ENCODE assay signal across 16 cellular contexts in genomic region chr2:23544589-23545295, GRCh38.
DNase-seq lines count a peak whose midpoint lies in the region; ATAC-seq, FAIRE-seq and TF ChIP-seq lines count a peak whose summit lies in the region.
"Had no signal": no experiment of that assay in that cellular context is flagged by ENCODE, and none has a peak within 500 bp of the region (broad histone marks: within the 10 kb centered on the region; RNA-seq: fewer than 3 reads in every experiment).

No MANE protein-coding gene starts in this region.

- H2BK15ac ChIP-seq in H1 (ENCODE audit: low read length) = no peak overlapping the region

- H3K79me2 ChIP-seq in H1 (ENCODE audit: control insufficient read depth in 1 of 2, insufficient read depth in 2 of 2, low read length in 2 of 2) = no peaks in the 10 kb centered on the region

- no TSS peak for BruUV-seq in A673 (replicated peaks; lab: Mats Ljungman, UMichigan)

- no peak overlapping the region for H2BK12ac ChIP-seq in H1 (ENCODE audit: low read depth, low read length)

- TF ChIP-seq CTCF in A673 (conservative IDR thresholded peaks at IDR 0.05; ENCODE audit: low read depth, low read length) = no peak
- no peak for TF ChIP-seq CTCF in H1 (IDR thresholded peaks at IDR 0.05; ENCODE audit: control extremely low read depth in 1 of 3, insufficient read depth in 1 of 3, low read depth in 1 of 3, low read length in 3 of 3)
- TF ChIP-seq CTCF in neural crest cell (conservative IDR thresholded peaks at IDR 0.05) = no peak
- TF ChIP-seq CTCF in right lobe of liver (IDR thresholded peaks at IDR 0.05) = no peak

- H3K36me3 Mint-ChIP-seq in neural crest cell (ENCODE audit: low read depth) = no peaks in the 10 kb centered on the region
- H3K36me3 Mint-ChIP-seq: CD4-positive, alpha-beta memory T cell had no signal

- H2BK120ac ChIP-seq in H1 (replicated peaks; ENCODE audit: low read depth, low read length) = no peak overlapping the region

- H3K4me3 ChIP-seq in A673 (ENCODE audit: low read depth, low read length, poor library complexity, severe bottlenecking) (no peak overlapping the region), H1 (ENCODE audit: extremely low read depth in 1 of 4, insufficient read depth in 2 of 4, low read depth in 3 of 4, low read length in 4 of 4) (no peak overlapping the region), right lobe of liver (no peak overlapping the region)
- H3K4me3 ChIP-seq in BLaER1 treated with 17β-estradiol and CSF1 and Interleukin-3, amounts not matched to agents 10 nM and 100 nM = no peak overlapping the region
- H3K4me3 ChIP-seq: GM23248, K562, PC-9 had no signal

- peak overlapping the region; percentile 70 for H3K27ac Mint-ChIP-seq in neural crest cell (ENCODE audit: unreplicated experiment)
- H3K27ac Mint-ChIP-seq: CD4-positive, alpha-beta memory T cell had no signal

- TF ChIP-seq POLR2A in H1 (IDR thresholded peaks at IDR 0.05; ENCODE audit: control extremely low read depth in 1 of 2, low read depth in 2 of 2, low read length in 2 of 2) (no peak), right lobe of liver (IDR thresholded peaks at IDR 0.05) (no peak)

- H4K91ac ChIP-seq in H1 (replicated peaks; ENCODE audit: insufficient read length, low read length) = no peak overlapping the region

- H3K4ac ChIP-seq in H1 (replicated peaks; ENCODE audit: insufficient read length, low read depth, low read length) = no peak overlapping the region

- H3K9me3 ChIP-seq in A673 (ENCODE audit: low read depth, low read length, poor library complexity, severe bottlenecking) (no peaks in the 10 kb centered on the region), H1 (ENCODE audit: insufficient read depth in 2 of 2, low read depth in 1 of 2, low read length in 1 of 2) (no peaks in the 10 kb centered on the region), right lobe of liver (no peaks in the 10 kb centered on the region)
- no peaks in the 10 kb centered on the region for H3K9me3 ChIP-seq in BLaER1 treated with 17β-estradiol and CSF1 and Interleukin-3, amounts not matched to agents 10 nM and 100 nM (replicated peaks in 1 of 11)

- H3K79me1 ChIP-seq in H1 (ENCODE audit: low read depth, low read length) = no peaks in the 10 kb centered on the region

- no peak overlapping the region for H2BK5ac ChIP-seq in H1 (ENCODE audit: low read depth, low read length)

- no peaks in the 10 kb centered on the region; the same call in 1 of the 2 replicates for H3K23me2 ChIP-seq in H1 (ENCODE audit: low read depth, low read length)

- no peaks in the 10 kb centered on the region for H3K9me3 Mint-ChIP-seq in neural crest cell
- H3K9me3 Mint-ChIP-seq: CD4-positive, alpha-beta memory T cell had no signal

- H3K23ac ChIP-seq in H1 (ENCODE audit: insufficient read length) = no peak overlapping the region

- DNase-seq in A673 (ENCODE audit: low spot score) (no peak), H1 (ENCODE audit: low read depth in 1 of 2, low spot score in 2 of 2) (no peak), neural crest cell (ENCODE audit: low read depth, low spot score) (no peak), right lobe of liver (no peak), NCI-H1417 (lab: John Stamatoyannopoulos, UW) (no peak), CD1c-positive myeloid dendritic cell (ENCODE audit: extremely low spot score) (no peak)
- DNase-seq: Calu3; CD4-positive, alpha-beta memory T cell; DMS79 treated with DMSO at 0.1 percent for 48 hours; NCI-H1436 treated with DMSO at 0.1 percent for 48 hours; NCI-H2029 treated with DMSO at 0.1 percent for 48 hours; NCI-H774; PC-9 had no signal

- H2AFZ ChIP-seq in H1 (ENCODE audit: low read length) = no peak overlapping the region
- H2AFZ ChIP-seq: GM23248, PC-9 had no signal

- H4K8ac ChIP-seq in H1 (ENCODE audit: extremely low read depth, insufficient read depth, low read length) = no peak overlapping the region

- no peak for FAIRE-seq in H1 (lab: Jason Lieb, UNC)
- FAIRE-seq: K562 had no signal

- peaks cover 0 to 11% (median 0%) of the 10 kb centered on the region in 11 experiments; a peak in 3 of 22 replicates for H4K20me1 ChIP-seq in BLaER1 treated with 17β-estradiol and CSF1 and Interleukin-3, amounts not matched to agents 10 nM and 100 nM
- no peaks in the 10 kb centered on the region for H4K20me1 ChIP-seq in H1 (replicated peaks in 1 of 2; ENCODE audit: control insufficient read depth in 1 of 2, insufficient read depth in 2 of 2, low read length in 2 of 2)

- H3K4me3 Mint-ChIP-seq in neural crest cell = no peak overlapping the region
- H3K4me3 Mint-ChIP-seq: CD4-positive, alpha-beta memory T cell had no signal

- H3K4me2 ChIP-seq in BLaER1 treated with 17β-estradiol and CSF1 and Interleukin-3, amounts not matched to agents 10 nM and 100 nM = peak overlapping the region in 8 of 11 experiments; percentile 2 to 78 (median 58); a peak in 14 of 22 replicates
- no peak overlapping the region for H3K4me2 ChIP-seq in H1 (ENCODE audit: insufficient read depth in 1 of 2, low read depth in 2 of 2, low read length in 2 of 2)
- H3K4me2 ChIP-seq: PC-9 had no signal

- H3K27ac ChIP-seq in A673 (ENCODE audit: low read depth, low read length, poor library complexity, severe bottlenecking) (peak overlapping the region; percentile 3), H1 (ENCODE audit: low read depth, low read length) (no peak overlapping the region), right lobe of liver (no peak overlapping the region)
- H3K27ac ChIP-seq in BLaER1 treated with 17β-estradiol and CSF1 and Interleukin-3, amounts not matched to agents 10 nM and 100 nM = peak overlapping the region in 2 of 11 experiments; percentile 20 to 26; a peak in 1 of 22 replicates
- H3K27ac ChIP-seq: PC-9 had no signal

- no peak overlapping the region for H3K14ac ChIP-seq in H1 (ENCODE audit: insufficient read length)

- no peak overlapping the region for H4K5ac ChIP-seq in H1 (ENCODE audit: insufficient read length, low read depth, low read length)

- intact Hi-C loops in A673 (cut with micrococcal nuclease; ENCODE audit: unreplicated experiment) (no loop called here), right lobe of liver (cut with DNase I) (no loop called here)

- H3K27me3 ChIP-seq in A673 (replicated peaks; ENCODE audit: insufficient read depth, low read depth, low read length, poor library complexity) (no peaks in the 10 kb centered on the region), H1 (replicated peaks in 1 of 4; ENCODE audit: control insufficient read depth in 3 of 4, extremely low read depth in 1 of 4, insufficient read depth in 3 of 4, low read length in 3 of 4) (no peaks in the 10 kb centered on the region), right lobe of liver (no peaks in the 10 kb centered on the region)
- H3K27me3 ChIP-seq in BLaER1 treated with 17β-estradiol and CSF1 and Interleukin-3, amounts not matched to agents 10 nM and 100 nM = peaks cover 0 to 6% (median 0%) of the 10 kb centered on the region in 11 experiments; a peak in 2 of 22 replicates

- POLR2A ChIA-PET in A673 (lab: Charles Lee; ENCODE audit: low non-redundant PET) = no interaction called here
- POLR2A ChIA-PET in H1 (lab: Charles Lee; ENCODE audit: partially characterized antibody) = no interaction called here

- TF ChIP-seq RAD21 in H1 (IDR thresholded peaks at IDR 0.05 in 1 of 2, conservative IDR thresholded peaks at IDR 0.05 in 1 of 2; ENCODE audit: low read depth in 2 of 2, low read length in 2 of 2) = no peak

- no peak overlapping the region for H3K18ac ChIP-seq in H1 (ENCODE audit: extremely low read depth, low read length)

- H3K4me1 Mint-ChIP-seq in neural crest cell = peaks cover 46% of the 10 kb centered on the region
- H3K4me1 Mint-ChIP-seq: CD4-positive, alpha-beta memory T cell had no signal

- TF ChIP-seq EP300 in H1 (IDR thresholded peaks at IDR 0.05; ENCODE audit: borderline replicate concordance in 1 of 2, low read depth in 2 of 2, low read length in 2 of 2) = no peak

- H3K56ac ChIP-seq in H1 (replicated peaks; ENCODE audit: insufficient read length, low read depth, low read length) = no peak overlapping the region

- H3K36me3 ChIP-seq in A673 (ENCODE audit: insufficient read depth, low read length, poor library complexity, severe bottlenecking) (no peaks in the 10 kb centered on the region), H1 (ENCODE audit: control insufficient read depth in 2 of 4, insufficient read depth in 4 of 4, low read length in 3 of 4) (no peaks in the 10 kb centered on the region), right lobe of liver (no peaks in the 10 kb centered on the region)
- no peaks in the 10 kb centered on the region for H3K36me3 ChIP-seq in BLaER1 treated with 17β-estradiol and CSF1 and Interleukin-3, amounts not matched to agents 10 nM and 100 nM

- H3K4me1 ChIP-seq in A673 (ENCODE audit: insufficient read depth, low read length, poor library complexity, severe bottlenecking) (peaks cover 60% of the 10 kb centered on the region), H1 (replicated peaks in 1 of 4; ENCODE audit: control insufficient read depth in 3 of 4, insufficient read depth in 4 of 4, low read length in 3 of 4) (peaks cover 0 to 3% (median 1%) of the 10 kb centered on the region in 4 experiments; a peak in 3 of 7 replicates), right lobe of liver (no peaks in the 10 kb centered on the region)
- H3K4me1 ChIP-seq in BLaER1 treated with 17β-estradiol and CSF1 and Interleukin-3, amounts not matched to agents 10 nM and 100 nM = peaks cover 37 to 67% (median 56%) of the 10 kb centered on the region in 10 experiments

- ATAC-seq in right lobe of liver = no peak
- ATAC-seq: K562 had no signal

- no peak overlapping the region for H2BK20ac ChIP-seq in H1 (ENCODE audit: low read length)

- no peak overlapping the region; a peak in 2 of 22 replicates for H3K9ac ChIP-seq in BLaER1 treated with 17β-estradiol and CSF1 and Interleukin-3, amounts not matched to agents 10 nM and 100 nM
- H3K9ac ChIP-seq in H1 (replicated peaks in 1 of 4; ENCODE audit: extremely low read depth in 1 of 4, low read depth in 3 of 4, low read length in 3 of 4) = no peak overlapping the region

- no peak overlapping the region; the same call in 1 of the 2 replicates for H2AK5ac ChIP-seq in H1 (ENCODE audit: low read depth, low read length)

- no peaks in the 10 kb centered on the region for H3K27me3 Mint-ChIP-seq in neural crest cell (ENCODE audit: low read depth)

- 86% methylated on average over 10 of the region's 10 CpGs; no CpG with 5 or more reads in 1 of the 2 experiments for WGBS in H1 (ENCODE audit: extremely low coverage in 1 of 2, insufficient coverage in 1 of 2, insufficient read length in 1 of 2, insufficient replicate concordance in 2 of 2, low coverage in 1 of 2, low lambda C conversion rate in 2 of 2, missing lambda C conversion rate in 1 of 2), 2 experiments
- 76% methylated on average over 10 of the region's 10 CpGs for WGBS in right lobe of liver (ENCODE audit: insufficient coverage, low coverage, low lambda C conversion rate, missing lambda C conversion rate)

- CTCF ChIA-PET in A673 (lab: Charles Lee) = no interaction called here
- CTCF ChIA-PET in H1 (lab: Charles Lee; ENCODE audit: partially characterized antibody) = interaction anchor here (0.8 to 2.2 kb wide), 3 partner anchors 11 to 79 kb away, joined by 3 to 7 read pairs (median 3); no protein-coding TSS in a partner anchor

TF ChIP-seq in H1, 55 proteins besides CTCF, POLR2A, EP300 and RAD21:
- TF ChIP-seq KDM1A (IDR thresholded peaks at IDR 0.05; ENCODE audit: borderline replicate concordance, low read length) (peak; percentile 72; the same call in 1 of the 2 replicates), KDM5A (IDR thresholded peaks at IDR 0.05; ENCODE audit: low read length) (no peak)

Comparison
In these comparisons a context has a peak if more than half of its experiments do, and no peak if none do; other contexts are left out.
1. H3K4me2 ChIP-seq: peak in BLaER1 treated with 17β-estradiol and CSF1 and Interleukin-3, amounts not matched to agents 10 nM and 100 nM (8 of 11); none in H1 (0 of 2).